Comparison of ENCODE assay signal across 16 cellular contexts in the genomic region with DNA sequence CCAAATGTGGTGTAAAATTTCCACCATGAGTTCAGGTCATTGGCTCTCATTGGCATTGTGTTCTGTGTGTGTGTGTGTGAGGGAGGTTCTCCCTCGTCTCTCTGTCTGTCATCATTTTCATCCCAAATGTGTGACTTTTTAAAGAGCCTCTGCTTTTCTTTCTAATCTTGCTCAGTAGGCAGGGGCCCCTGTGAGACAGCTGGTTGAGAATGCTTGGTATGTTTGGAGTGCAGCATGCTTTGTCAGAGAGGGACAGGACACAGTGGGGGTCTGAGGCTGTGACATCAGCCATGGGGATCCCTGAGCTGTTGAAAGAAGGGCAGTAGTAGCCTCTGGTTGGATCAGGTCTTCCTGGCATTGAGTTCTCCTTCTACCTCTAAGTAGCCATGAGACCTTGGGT. TPM values are rescaled to one million over a fixed set of nuclear protein-coding genes. Genes with fewer than 3 reads are reported as not detected.
A peak's percentile ranks its signal among the peaks of the same experiment; 100 is the strongest.
DNase-seq lines count a peak whose midpoint lies in the region; ATAC-seq and TF ChIP-seq lines count a peak whose summit lies in the region.
"Had no signal": no experiment of that assay in that cellular context is flagged by ENCODE, and none has a peak within 500 bp of the region (broad histone marks: within the 10 kb centered on the region; RNA-seq: fewer than 3 reads in every experiment).

No MANE protein-coding gene starts in this region.

- POLR2A ChIA-PET in AG04449 (lab: Yijun Ruan, JAX): interaction anchor here (0.7 to 2.8 kb wide), 3 partner anchors 10 to 887 kb away, joined by 4 to 12 read pairs (median 4); partner anchors contain the start of gene PTPRM

- H3K4me3 ChIP-seq in AG04449 (ENCODE audit: low read depth, low read length): no peak overlapping the region
- no peak overlapping the region; the same call in 1 of the 2 replicates for H3K4me3 ChIP-seq in HUES48 (ENCODE audit: low read depth, low read length)
- H3K4me3 ChIP-seq: testis had no signal

- H3K27ac ChIP-seq in HUES48 (ENCODE audit: low read depth, low read length): peak overlapping the region; percentile 84
- H3K27ac ChIP-seq: testis had no signal

- DNase-seq in AG04449 (ENCODE audit: low read depth, low spot score) (peak; percentile 40), chondrocyte (ENCODE audit: low spot score) (no peak), kidney glomerular epithelial cell (lab: John Stamatoyannopoulos, UW) (peak; percentile 34), SIG-M5 (lab: John Stamatoyannopoulos, UW) (no peak), NCI-H82 (lab: John Stamatoyannopoulos, UW) (no peak)
- DNase-seq in stimulated activated CD4-positive, alpha-beta T cell treated with anti-CD3 and anti-CD28 coated beads, Interleukin-4, amount 100 ng/mL, for 1 hour: no peak
- DNase-seq: activated CD8-positive, alpha-beta T cell treated with anti-CD3 and anti-CD28 coated beads, Interleukin-2, amount 10 ng/mL, durations not matched to agents 7 days and 5 days; dermis blood vessel endothelial cell; GF-D8; head of caudate nucleus; NCI-H2029; T-helper 17 cell; testis had no signal

- no peaks in the 10 kb centered on the region for H3K27me3 Mint-ChIP-seq in chondrocyte (ENCODE audit: low read depth)
- H3K27me3 Mint-ChIP-seq: T-helper 17 cell had no signal

- peak overlapping the region; percentile 93 for H3K27ac Mint-ChIP-seq in chondrocyte (ENCODE audit: unreplicated experiment)
- H3K27ac Mint-ChIP-seq: activated CD8-positive, alpha-beta T cell treated with anti-CD3 and anti-CD28 coated beads, Interleukin-2, amount 10 ng/mL, durations not matched to agents 7 days and 5 days; T-helper 17 cell had no signal

- H3K9ac ChIP-seq in HUES48 (ENCODE audit: low read depth, low read length): no peak overlapping the region; the same call in 1 of the 2 replicates

- 0 out of 2 replicates have a peak, but pooled peaks cover 2% of the 10 kb centered on the region for H3K9me3 ChIP-seq in HUES48 (ENCODE audit: control insufficient read depth, insufficient read depth, low read length)
- H3K9me3 ChIP-seq: testis had no signal

- TF ChIP-seq CTCF in AG04449 (IDR thresholded peaks at IDR 0.05; ENCODE audit: insufficient read depth, low read length, missing control alignments) (no peak), chondrocyte (IDR thresholded peaks at IDR 0.05) (no peak)

- H3K27me3 ChIP-seq in HUES48 (ENCODE audit: control insufficient read depth, insufficient read depth, low read length): no peaks in the 10 kb centered on the region
- H3K27me3 ChIP-seq: testis had no signal

- H3K36me3 ChIP-seq in HUES48 (ENCODE audit: control insufficient read depth, insufficient read depth, low read length): no peaks in the 10 kb centered on the region

- ATAC-seq in GM18907 (IDR thresholded peaks at IDR 0.05; ENCODE audit: unreplicated experiment): no peak
- ATAC-seq: activated CD8-positive, alpha-beta T cell treated with anti-CD3 and anti-CD28 coated beads, Interleukin-2, amount 10 ng/mL, durations not matched to agents 7 days and 5 days; activated naive CD4-positive, alpha-beta T cell treated with anti-CD3 and anti-CD28 coated beads, Interleukin-2, amount 50 U/mL, for 72 hours; T-helper 17 cell had no signal

- peaks cover 2% of the 10 kb centered on the region for H3K36me3 Mint-ChIP-seq in chondrocyte (ENCODE audit: low read depth)
- H3K36me3 Mint-ChIP-seq: activated naive CD4-positive, alpha-beta T cell treated with anti-CD3 and anti-CD28 coated beads, Interleukin-2, amount 50 U/mL, for 72 hours had no signal

- CTCF ChIA-PET in AG04449 (lab: Yijun Ruan, JAX): interaction anchor here (1.7 to 6.8 kb wide), 2 partner anchors 9 to 41 kb away, joined by 3 to 49 read pairs; partner anchors contain the start of gene PTPRM

- H3K4me1 ChIP-seq in HUES48 (ENCODE audit: control insufficient read depth, insufficient read depth, low read length): peaks cover 21% of the 10 kb centered on the region
- H3K4me1 ChIP-seq: testis had no signal

- peak overlapping the region; percentile 11 for H3K4me3 Mint-ChIP-seq in chondrocyte (ENCODE audit: unreplicated experiment)
- H3K4me3 Mint-ChIP-seq: activated CD8-positive, alpha-beta T cell treated with anti-CD3 and anti-CD28 coated beads, Interleukin-2, amount 10 ng/mL, durations not matched to agents 7 days and 5 days; T-helper 17 cell had no signal

- H3K4me1 Mint-ChIP-seq in chondrocyte (ENCODE audit: low read depth): peaks cover 65% of the 10 kb centered on the region

- H3K9me3 Mint-ChIP-seq in chondrocyte (ENCODE audit: low read depth): peaks cover 3% of the 10 kb centered on the region

RNA-seq across cellular contexts. Expression of gene PTPRM, which starts 10.6 kb away (rescaled TPM):
- 116 to 142 TPM (median 131 TPM) in 3 replicates for total RNA-seq in chondrocyte

Comparison
In these comparisons a context has a peak if more than half of its experiments do, and no peak if none do; other contexts are left out.
1. DNase-seq: peak in AG04449 (single experiment) and kidney glomerular epithelial cell (single experiment); none in chondrocyte (single experiment), SIG-M5 (single experiment), stimulated activated CD4-positive, alpha-beta T cell treated with anti-CD3 and anti-CD28 coated beads, Interleukin-4, amount 100 ng/mL, for 1 hour (single experiment) and NCI-H82 (single experiment).